ENCODE assay signal across 8 cellular contexts in the genomic region with DNA sequence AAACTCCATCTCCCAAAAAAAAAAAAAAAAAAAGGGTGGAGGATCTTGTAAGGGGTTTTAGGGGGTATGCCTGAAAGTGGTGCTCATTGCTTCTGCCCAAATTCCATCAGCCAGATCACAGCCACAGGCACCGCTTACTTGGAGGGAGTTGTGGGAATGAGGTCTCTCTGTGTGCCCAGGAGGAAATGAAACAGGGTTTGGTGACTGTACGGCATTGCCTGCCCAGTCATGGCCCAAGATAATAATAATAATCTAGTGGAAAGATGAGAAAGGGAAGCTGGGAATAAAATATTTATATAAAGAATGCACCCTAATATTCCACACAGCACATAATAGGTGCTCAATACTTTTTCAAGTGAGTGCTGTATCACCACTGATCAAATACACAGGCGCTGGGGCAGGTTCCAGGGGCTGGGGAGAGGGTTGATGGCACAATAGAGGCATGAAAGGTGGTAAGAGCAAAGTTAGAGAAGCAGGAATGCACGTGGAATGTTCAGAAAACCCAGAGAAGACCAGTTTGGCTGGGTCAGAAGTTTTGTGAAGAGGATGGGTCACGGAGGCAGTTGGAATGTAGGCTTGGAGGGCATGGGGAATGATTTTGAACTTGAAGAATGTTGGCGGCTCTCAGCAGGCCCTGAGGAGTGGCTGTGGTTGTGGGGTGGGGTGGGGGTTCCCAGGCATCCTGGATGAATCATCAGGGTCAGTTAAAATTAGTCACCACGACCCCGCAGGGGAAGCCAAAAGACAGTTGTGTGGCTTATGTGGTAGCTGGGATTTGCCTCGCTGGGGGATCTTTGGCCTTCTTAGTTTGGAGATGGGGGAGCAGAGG. TPM values are rescaled to one million over a fixed set of nuclear protein-coding genes. Genes with fewer than 3 reads are reported as not detected.
A peak's percentile ranks its signal among the peaks of the same experiment; 100 is the strongest.
DNase-seq lines count a peak whose midpoint lies in the region; ATAC-seq and TF ChIP-seq lines count a peak whose summit lies in the region.

No MANE protein-coding gene starts in this region.

- H3K4me3 Mint-ChIP-seq in HFFc6 = peak overlapping the region; percentile 81
- H3K4me3 Mint-ChIP-seq in osteocyte (ENCODE audit: unreplicated experiment) = peak overlapping the region; percentile 46

- in situ Hi-C loops in ACHN (cut with HindIII; ENCODE audit: low pct_ligation_motif_present, low pct_unique_long_range_greater_than_20kb, low sequenced_read_pairs) = no loop called here

- no peak for TF ChIP-seq CTCF in HFFc6 (IDR thresholded peaks at IDR 0.05)
- no peak for TF ChIP-seq CTCF in epithelial cell of esophagus (IDR thresholded peaks at IDR 0.05; ENCODE audit: insufficient read depth, low read depth, low read length, missing control alignments)
- TF ChIP-seq CTCF in osteocyte (IDR thresholded peaks at IDR 0.05) = no peak

- H3K27me3 Mint-ChIP-seq in HFFc6 (ENCODE audit: insufficient read depth) (peaks cover 4% of the 10 kb centered on the region; the same call in 1 of the 2 replicates), osteocyte (ENCODE audit: unreplicated experiment) (no peaks in the 10 kb centered on the region)

- H3K36me3 Mint-ChIP-seq in HFFc6 (ENCODE audit: low read depth) (no peaks in the 10 kb centered on the region), osteocyte (ENCODE audit: unreplicated experiment) (no peaks in the 10 kb centered on the region)

- no peak overlapping the region for H3K4me3 ChIP-seq in epithelial cell of esophagus (ENCODE audit: low read length)

- H3K9me3 Mint-ChIP-seq in HFFc6 = no peaks in the 10 kb centered on the region
- H3K9me3 Mint-ChIP-seq in osteocyte (ENCODE audit: unreplicated experiment) = no peaks in the 10 kb centered on the region

- H3K4me1 Mint-ChIP-seq in HFFc6 (ENCODE audit: low read depth) (peaks cover 42% of the 10 kb centered on the region), osteocyte (ENCODE audit: unreplicated experiment) (peaks cover 28% of the 10 kb centered on the region)

- peak overlapping the region; percentile 98 for H3K27ac Mint-ChIP-seq in HFFc6
- H3K27ac Mint-ChIP-seq in osteocyte (ENCODE audit: unreplicated experiment) = peak overlapping the region; percentile 95

- ATAC-seq in HG02840 (IDR thresholded peaks at IDR 0.05; ENCODE audit: low FRiP score, unreplicated experiment) = no peak
- ATAC-seq in HG03565 (IDR thresholded peaks at IDR 0.05; ENCODE audit: unreplicated experiment) = no peak

- DNase-seq in ACHN (peak; percentile 97), HFFc6 (peak; percentile 97), epithelial cell of esophagus (ENCODE audit: low read depth) (peak; percentile 97), osteocyte (ENCODE audit: extremely low spot score, unreplicated experiment) (peak; percentile 94), HuH-7 (ENCODE audit: low spot score) (no peak)
- DNase-seq in activated CD4-positive, alpha-beta T cell treated with anti-CD3 and anti-CD28 coated beads for 48 hours = peak; percentile 62

RNA-seq across cellular contexts. Expression of a gene that starts 12.5 kb away (rescaled TPM):
- not detected for total RNA-seq in HFFc6 (2021; fragmentation: NEBNext Ultra II Directional; extraction: Animal tissue kit (Norgen Biotek cat#: 25700))
- not detected in 2 replicates for total RNA-seq in osteocyte

RNA-seq across cellular contexts. Expression of a gene that starts 18.6 kb away (rescaled TPM):
- 1 to 10 TPM; 1.4 to 3.6 (median 3.4) TPM for total RNA-seq in HFFc6 (2021; fragmentation: NEBNext Ultra II Directional; extraction: Animal tissue kit (Norgen Biotek cat#: 25700))
- total RNA-seq in osteocyte = 11.8 and 14.3 TPM in 2 replicates
